ENCODE assay signal across 8 cellular contexts in the genomic region with DNA sequence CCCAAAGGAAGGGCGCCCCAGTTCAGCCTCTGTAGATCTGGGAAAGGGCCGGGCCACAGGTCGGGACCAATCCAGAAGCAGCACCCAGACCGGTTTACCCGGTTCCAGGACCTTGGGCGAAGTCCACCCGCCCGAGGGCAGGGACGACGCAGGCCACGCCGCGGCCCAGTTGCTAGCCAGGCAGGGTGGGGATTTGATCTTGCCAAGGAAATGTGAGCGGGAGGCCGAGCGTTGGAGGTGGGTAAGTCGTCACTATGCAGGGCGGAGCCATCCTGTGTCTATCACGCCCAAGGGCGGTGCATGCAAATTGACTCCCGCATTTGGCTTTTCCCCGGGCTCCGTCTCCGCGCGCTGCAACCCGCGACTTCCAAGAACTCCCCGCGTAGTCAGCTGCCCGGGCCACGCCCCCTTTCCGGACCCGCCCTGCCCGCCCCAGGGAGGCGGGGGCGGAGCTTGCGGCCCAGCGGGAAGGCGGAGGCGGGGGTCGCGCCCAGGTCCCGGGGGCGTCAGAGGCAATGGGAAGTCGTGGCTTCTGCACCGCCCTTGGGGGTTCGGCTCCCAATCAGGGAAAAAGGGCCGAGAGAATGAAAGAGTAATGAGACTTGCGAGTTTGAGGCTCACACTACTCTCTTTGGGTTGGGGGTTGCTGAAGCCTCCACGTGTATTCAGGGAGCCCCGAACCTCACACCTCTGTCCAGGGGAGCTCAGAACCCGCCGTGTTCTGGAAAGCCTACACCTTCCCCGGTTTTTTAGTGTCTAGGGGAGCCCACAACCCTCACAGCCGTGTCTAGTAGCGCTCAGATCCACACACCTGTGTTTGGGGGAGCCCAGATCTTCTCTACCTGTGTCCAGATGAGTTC. TPM values are rescaled to one million over a fixed set of nuclear protein-coding genes. Genes with fewer than 3 reads are reported as not detected.
DNase-seq lines count a peak whose midpoint lies in the region; ATAC-seq, FAIRE-seq and TF ChIP-seq lines count a peak whose summit lies in the region.

No MANE protein-coding gene starts in this region.

- peak overlapping the region; percentile 49 to 58 for H3K4me3 ChIP-seq in ascending aorta
- peak overlapping the region; percentile 56 for H3K4me3 ChIP-seq in rectal smooth muscle tissue (ENCODE audit: low read length)
- H3K4me3 ChIP-seq in aorta (ENCODE audit: low read length in 2 of 2) = no peak overlapping the region

- peak; percentile 41 for FAIRE-seq in H54 (lab: Jason Lieb, UNC)

- H3K4me1 ChIP-seq in ascending aorta (peaks cover 11 to 40% of the 10 kb centered on the region in 2 donors), rectal smooth muscle tissue (ENCODE audit: control insufficient read depth, insufficient read depth, low read length) (peaks cover 13% of the 10 kb centered on the region), aorta (ENCODE audit: control insufficient read depth in 1 of 2, insufficient read depth in 2 of 2, low read length in 2 of 2) (no peaks in the 10 kb centered on the region)

- H3K9ac ChIP-seq in rectal smooth muscle tissue (ENCODE audit: low read length) = peak overlapping the region; percentile 29

- DNase-seq in COLO829 (ENCODE audit: low spot score) (peak; percentile 84), H54 (ENCODE audit: insufficient read length, low spot score) (peak; percentile 67), NCI-H1694 treated with DMSO at 0.1 percent for 48 hours (lab: John Stamatoyannopoulos, UW) (peak; percentile 66), T-helper 22 cell (ENCODE audit: low read depth) (peak; percentile 83), ascending aorta (ENCODE audit: low spot score in 2 of 2) (peak; percentile 91 to 99), hepatic stellate cell (ENCODE audit: low spot score) (peak; percentile 83), aorta (peak; percentile 98 to 99)

- peak; percentile 92 for ATAC-seq in aorta (ENCODE audit: low FRiP score)

- H3K9me3 ChIP-seq in ascending aorta (no peaks in the 10 kb centered on the region), aorta (ENCODE audit: control insufficient read depth, low read length) (no peaks in the 10 kb centered on the region)

- WGBS in aorta, 2 donors = 3 to 4% methylated on average over 56 to 57 of the region's 57 CpGs

- H3K27ac ChIP-seq in ascending aorta (peak overlapping the region; percentile 95 to 96), rectal smooth muscle tissue (ENCODE audit: low read depth, low read length) (peak overlapping the region; percentile 85), aorta (ENCODE audit: low read depth in 1 of 2, low read length in 2 of 2) (peak overlapping the region; percentile 52 to 92)

- H3K27me3 ChIP-seq in ascending aorta (no peaks in the 10 kb centered on the region), rectal smooth muscle tissue (ENCODE audit: control insufficient read depth, insufficient read depth, low read length) (no peaks in the 10 kb centered on the region), aorta (ENCODE audit: control insufficient read depth in 1 of 2, insufficient read depth in 2 of 2, low read length in 1 of 2) (no peaks in the 10 kb centered on the region)

- TF ChIP-seq CTCF in ascending aorta (IDR thresholded peaks at IDR 0.05) = no peak

- H3K36me3 ChIP-seq in ascending aorta = no peaks in the 10 kb centered on the region
- H3K36me3 ChIP-seq in rectal smooth muscle tissue (ENCODE audit: control insufficient read depth, insufficient read depth, low read length) = no peaks in the 10 kb centered on the region
- no peaks in the 10 kb centered on the region for H3K36me3 ChIP-seq in aorta (ENCODE audit: control insufficient read depth in 1 of 2, insufficient read depth in 2 of 2, low read length in 1 of 2)

- TF ChIP-seq POLR2A in H54 (IDR thresholded peaks at IDR 0.05; ENCODE audit: low read depth, low read length) = peak; percentile 73

- intact Hi-C loops in ascending aorta (cut with DNase I) (loop anchor here (5.0 kb wide), 1 partner anchor 569 kb away; no protein-coding TSS in a partner anchor), aorta (cut with DNase I) (no loop called here)

RNA-seq across cellular contexts. Expression of a gene that starts 12.8 kb away (rescaled TPM):
- total RNA-seq in ascending aorta (907 TPM), aorta (100 to 1,000 TPM; 143 to 239 TPM)
- 100 to 1,000 TPM in 1 of 2 donors, 10 to 100 TPM in 1; 39.7 to 269 TPM for polyA plus RNA-seq in aorta

RNA-seq across cellular contexts. Expression of a gene that starts 12.8 kb away (rescaled TPM):
- total RNA-seq in ascending aorta (31.6 TPM), aorta (10 to 100 TPM; 33.0 to 47.4 TPM)
- polyA plus RNA-seq in aorta = 100 to 1,000 TPM in 1 of 2 donors, 10 to 100 TPM in 1; 70.5 to 105 TPM

RNA-seq across cellular contexts. Expression of a gene that starts 44.9 kb away (rescaled TPM):
- total RNA-seq in ascending aorta = 35.5 TPM
- 10 to 100 TPM; 26.0 to 37.4 TPM for total RNA-seq in aorta
- 1 to 10 TPM; 5.0 to 7.8 TPM for polyA plus RNA-seq in aorta

RNA-seq across cellular contexts. Expression of a gene that starts 46.4 kb away (rescaled TPM):
- total RNA-seq in ascending aorta = 17.3 TPM
- total RNA-seq in aorta = 10 to 100 TPM; 23.9 to 26.5 TPM
- 10 to 100 TPM; 17.9 to 62.2 TPM for polyA plus RNA-seq in aorta

Comparison
In these comparisons a context has a peak if more than half of its experiments do, and no peak if none do; other contexts are left out.
1. H3K4me3 ChIP-seq: peak in ascending aorta (2 of 2) and rectal smooth muscle tissue (single experiment); none in aorta (0 of 2).
2. Peak in every context shown above with its lines, with median percentiles within 50 percentile points of each other: DNase-seq and H3K27ac ChIP-seq.